In genomic region chr7:129144834-129145668, GRCh38 we compare ENCODE assay signal across 1 cellular context.
TF ChIP-seq lines count a peak whose summit lies in the region.

No MANE protein-coding gene starts in this region.

TF ChIP-seq in HEK293, 187 proteins besides CTCF, POLR2A, EP300 and RAD21 (continued from another document and continues in another):
- TF ChIP-seq PRDM6 (tag by site-specific recombination; IDR thresholded peaks at IDR 0.05) = no peak
- TF ChIP-seq ZNF645 (tag by site-specific recombination; IDR thresholded peaks at IDR 0.05) = no peak
- TF ChIP-seq AEBP2 (tag by site-specific recombination; IDR thresholded peaks at IDR 0.05; ENCODE audit: borderline replicate concordance) = no peak
- no peak for TF ChIP-seq ELK4 (IDR thresholded peaks at IDR 0.05; ENCODE audit: borderline replicate concordance, low read depth, low read length)
- TF ChIP-seq ZNF558 (tag by site-specific recombination; IDR thresholded peaks at IDR 0.05) = no peak
- peak; percentile 31; the same call in 1 of the 2 replicates for TF ChIP-seq SP2 (tag by site-specific recombination; IDR thresholded peaks at IDR 0.05)
- peak; percentile 70; the same call in 1 of the 2 replicates for TF ChIP-seq ZBTB7A (tag by site-specific recombination; IDR thresholded peaks at IDR 0.05; ENCODE audit: low read depth)
- TF ChIP-seq ZNF416 (tag by site-specific recombination; IDR thresholded peaks at IDR 0.05) = no peak
- peak; percentile 47 for TF ChIP-seq ZNF335 (tag by site-specific recombination; conservative IDR thresholded peaks at IDR 0.05)
- peak; percentile 91 for TF ChIP-seq GLIS2 (tag by site-specific recombination; IDR thresholded peaks at IDR 0.05)
- no peak for TF ChIP-seq ZNF114 (tag by site-specific recombination; IDR thresholded peaks at IDR 0.05)
- TF ChIP-seq ZNF704 (tag by site-specific recombination; IDR thresholded peaks at IDR 0.05) = no peak
- TF ChIP-seq ZNF211 (tag by site-specific recombination; IDR thresholded peaks at IDR 0.05; ENCODE audit: low read depth) = no peak
- no peak for TF ChIP-seq ZNF530 (tag by site-specific recombination; IDR thresholded peaks at IDR 0.05; ENCODE audit: low read depth)
- TF ChIP-seq OVOL3 (tag by site-specific recombination; IDR thresholded peaks at IDR 0.05) = no peak
- no peak for TF ChIP-seq ZNF391 (tag by site-specific recombination; IDR thresholded peaks at IDR 0.05; ENCODE audit: borderline replicate concordance, low read depth)
- no peak for TF ChIP-seq SP7 (tag by site-specific recombination; IDR thresholded peaks at IDR 0.05)
- no peak for TF ChIP-seq ZBTB6 (tag by site-specific recombination; IDR thresholded peaks at IDR 0.05)
- TF ChIP-seq ZNF404 (tag by site-specific recombination; IDR thresholded peaks at IDR 0.05) = no peak
- peak; percentile 20; the same call in 1 of the 2 replicates for TF ChIP-seq ZNF423 (tag by site-specific recombination; IDR thresholded peaks at IDR 0.05)
- TF ChIP-seq IKZF3 (tag by site-specific recombination; IDR thresholded peaks at IDR 0.05) = no peak
- TF ChIP-seq ZNF433 (tag by site-specific recombination; IDR thresholded peaks at IDR 0.05; ENCODE audit: low read depth) = no peak
- no peak for TF ChIP-seq ZNF514 (tag by site-specific recombination; IDR thresholded peaks at IDR 0.05)
- no peak; the same call in 1 of the 2 replicates for TF ChIP-seq GFI1B (tag by site-specific recombination; IDR thresholded peaks at IDR 0.05)
- no peak for TF ChIP-seq ZNF266 (tag by site-specific recombination; IDR thresholded peaks at IDR 0.05; ENCODE audit: low read depth)
- peak; percentile 14; the same call in 1 of the 2 replicates for TF ChIP-seq ZEB2 (tag by site-specific recombination; IDR thresholded peaks at IDR 0.05)
- TF ChIP-seq KLF17 (tag by site-specific recombination; IDR thresholded peaks at IDR 0.05) = no peak
- TF ChIP-seq ZNF24 (tag by site-specific recombination; IDR thresholded peaks at IDR 0.05) = no peak
- TF ChIP-seq ZNF311 (tag by site-specific recombination; IDR thresholded peaks at IDR 0.05; ENCODE audit: borderline replicate concordance) = no peak
- TF ChIP-seq KLF10 (tag by site-specific recombination; IDR thresholded peaks at IDR 0.05) = no peak
- no peak for TF ChIP-seq HOXC10 (CRISPR knock-in tag; IDR thresholded peaks at IDR 0.05)
- no peak for TF ChIP-seq ZBTB1 (tag by site-specific recombination; IDR thresholded peaks at IDR 0.05)
- TF ChIP-seq ZBTB20 (tag by site-specific recombination; IDR thresholded peaks at IDR 0.05) = peak; percentile 48
- TF ChIP-seq ZNF654 (tag by site-specific recombination; IDR thresholded peaks at IDR 0.05; ENCODE audit: low read depth) = no peak
- TF ChIP-seq ZNF473 (tag by site-specific recombination; IDR thresholded peaks at IDR 0.05) = no peak
- no peak for TF ChIP-seq ZSCAN16 (tag by site-specific recombination; IDR thresholded peaks at IDR 0.05)
- no peak for TF ChIP-seq ZFP3 (tag by site-specific recombination; IDR thresholded peaks at IDR 0.05; ENCODE audit: low read depth)
- no peak for TF ChIP-seq ZNF239 (tag by site-specific recombination; IDR thresholded peaks at IDR 0.05)
- no peak for TF ChIP-seq ZNF202 (tag by site-specific recombination; IDR thresholded peaks at IDR 0.05; ENCODE audit: borderline replicate concordance)
- TF ChIP-seq ZNF785 (tag by site-specific recombination; IDR thresholded peaks at IDR 0.05) = no peak
- 0 out of 2 replicates have a peak, but pooled peaks have one; percentile 34 for TF ChIP-seq ZNF398 (tag by site-specific recombination; IDR thresholded peaks at IDR 0.05)
- TF ChIP-seq SCRT1 (tag by site-specific recombination; IDR thresholded peaks at IDR 0.05; ENCODE audit: borderline replicate concordance) = no peak
- no peak for TF ChIP-seq ZBTB48 (tag by site-specific recombination; IDR thresholded peaks at IDR 0.05)
- no peak for TF ChIP-seq HOXA7 (CRISPR knock-in tag; IDR thresholded peaks at IDR 0.05; ENCODE audit: borderline replicate concordance)
- peak; percentile 79 for TF ChIP-seq GLIS1 (tag by site-specific recombination; IDR thresholded peaks at IDR 0.05)
- no peak for TF ChIP-seq ZNF426 (tag by site-specific recombination; IDR thresholded peaks at IDR 0.05)
- TF ChIP-seq ZNF624 (tag by site-specific recombination; IDR thresholded peaks at IDR 0.05) = no peak
- no peak for TF ChIP-seq ZNF747 (tag by site-specific recombination; IDR thresholded peaks at IDR 0.05)
- TF ChIP-seq KLF1 (tag by site-specific recombination; IDR thresholded peaks at IDR 0.05) = 0 out of 2 replicates have a peak, but pooled peaks have one; percentile 12
- no peak for TF ChIP-seq ZNF518A (tag by site-specific recombination; conservative IDR thresholded peaks at IDR 0.05; ENCODE audit: low read depth)
- no peak for TF ChIP-seq ZNF274 (IDR thresholded peaks at IDR 0.05; ENCODE audit: low read length)
- no peak for TF ChIP-seq ZNF274 (tag by site-specific recombination; IDR thresholded peaks at IDR 0.05; ENCODE audit: borderline replicate concordance)
